In genomic region chr21:37006243-37006520, GRCh38 we compare ENCODE assay signal across 9 cellular contexts. TPM values are rescaled to one million over a fixed set of nuclear protein-coding genes. Genes with fewer than 3 reads are reported as not detected.
DNase-seq lines count a peak whose midpoint lies in the region; TF ChIP-seq lines count a peak whose summit lies in the region.
"Had no signal": no experiment of that assay in that cellular context is flagged by ENCODE, and none has a peak within 500 bp of the region (broad histone marks: within the 10 kb centered on the region; RNA-seq: fewer than 3 reads in every experiment).

No MANE protein-coding gene starts in this region.

- peak overlapping the region; percentile 17 for H3K4me3 Mint-ChIP-seq in activated T-helper 2 cell treated with anti-CD3 and anti-CD28 coated beads, Interferon-gamma antibody, Interleukin-2, Interleukin-4, amounts not matched to agents 10 μg/mL and 5 μg/mL and 100 μg/mL, durations not matched to agents 14 hours and 24 hours and 36 hours (ENCODE audit: low read depth)

- TF ChIP-seq CTCF in spleen (IDR thresholded peaks at IDR 0.05 in 8 of 11, conservative IDR thresholded peaks at IDR 0.05 in 3 of 11) = no peak
- no peak for TF ChIP-seq CTCF in PC-9 (conservative IDR thresholded peaks at IDR 0.05)
- TF ChIP-seq CTCF in GM13977 (IDR thresholded peaks at IDR 0.05; ENCODE audit: extremely low read depth, insufficient read depth, missing control alignments) = no peak

- H3F3A ChIP-seq in PC-9 (ENCODE audit: insufficient read depth, low read depth) = no peaks in the 10 kb centered on the region

- intact Hi-C loops in activated T-helper 2 cell treated with anti-CD3 and anti-CD28 coated beads, Interferon-gamma antibody, Interleukin-2, Interleukin-4, amounts not matched to agents 10 μg/mL and 5 μg/mL and 100 μg/mL, durations not matched to agents 14 hours and 24 hours and 36 hours (cut with micrococcal nuclease) = loop anchor here (5.0 kb wide), 1 partner anchor 39 kb away; the partner anchor contains the start of gene HLCS
- intact Hi-C loops in spleen (cut with DNase I; ENCODE audit: low total_unique reads) (no loop called here), PC-9 (cut with micrococcal nuclease; ENCODE audit: unreplicated experiment) (no loop called here)

- no peak for TF ChIP-seq POLR2A in spleen (IDR thresholded peaks at IDR 0.05)

- POLR2A ChIA-PET in PC-9 (lab: Charles Lee; ENCODE audit: unreplicated experiment) = no interaction called here

- in situ Hi-C loops in GM13977 (cut with MboI; ENCODE audit: low pct_unique_long_range_greater_than_20kb, low sequenced_read_pairs, unreplicated experiment) = no loop called here

- no peak overlapping the region for H3K9ac ChIP-seq in iPS-15b (ENCODE audit: low read depth, low read length)

- no peak overlapping the region for H3K4me2 ChIP-seq in PC-9

- no peaks in the 10 kb centered on the region for H3K9me3 Mint-ChIP-seq in activated T-helper 2 cell treated with anti-CD3 and anti-CD28 coated beads, Interferon-gamma antibody, Interleukin-2, Interleukin-4, amounts not matched to agents 10 μg/mL and 5 μg/mL and 100 μg/mL, durations not matched to agents 14 hours and 24 hours and 36 hours

- peak overlapping the region; percentile 69 for H3K4me3 ChIP-seq in H7 (ENCODE audit: insufficient read depth, low read depth, low read length)
- H3K4me3 ChIP-seq in iPS-15b (ENCODE audit: low read depth, low read length) = peak overlapping the region; percentile 61
- H3K4me3 ChIP-seq in spleen = peak overlapping the region; percentile 8 to 70 (median 46)
- H3K4me3 ChIP-seq in PC-9 = no peak overlapping the region

- H3K36me3 ChIP-seq in H7 (replicated peaks; ENCODE audit: control insufficient read depth, insufficient read depth, low read length) = no peaks in the 10 kb centered on the region
- H3K36me3 ChIP-seq in iPS-15b (ENCODE audit: control insufficient read depth, insufficient read depth, low read length) = no peaks in the 10 kb centered on the region
- H3K36me3 ChIP-seq in spleen = no peaks in the 10 kb centered on the region
- no peaks in the 10 kb centered on the region for H3K36me3 ChIP-seq in PC-9 (ENCODE audit: low read depth)

- H3K4me1 ChIP-seq in iPS-15b (ENCODE audit: control insufficient read depth, insufficient read depth, low read length) (no peaks in the 10 kb centered on the region), spleen (peaks cover 16 to 42% (median 29%) of the 10 kb centered on the region in 6 donors), PC-9 (replicated peaks; ENCODE audit: insufficient read depth) (no peaks in the 10 kb centered on the region)

- H3K9me2 ChIP-seq in PC-9 (ENCODE audit: insufficient read depth) = no peaks in the 10 kb centered on the region

- DNase-seq in H7 = no peak
- DNase-seq in activated T-helper 2 cell treated with anti-CD3 and anti-CD28 coated beads, Interferon-gamma antibody, Interleukin-2, Interleukin-4, amounts not matched to agents 10 μg/mL and 5 μg/mL and 100 μg/mL, durations not matched to agents 14 hours and 24 hours and 36 hours (ENCODE audit: low spot score) = no peak
- no peak for DNase-seq in spleen
- no peak for DNase-seq in PC-9
- DNase-seq in GM13977 (ENCODE audit: low spot score) = no peak
- no peak for DNase-seq in T-helper 2 cell
- DNase-seq in DMS79 treated with DMSO at 0.1 percent for 48 hours (lab: John Stamatoyannopoulos, UW) = no peak
- DNase-seq: NCI-H226 had no signal

- no peaks in the 10 kb centered on the region for H4K20me1 ChIP-seq in PC-9 (ENCODE audit: insufficient read depth)

- H2AFZ ChIP-seq in PC-9 = no peak overlapping the region

- H3K4me1 Mint-ChIP-seq in activated T-helper 2 cell treated with anti-CD3 and anti-CD28 coated beads, Interferon-gamma antibody, Interleukin-2, Interleukin-4, amounts not matched to agents 10 μg/mL and 5 μg/mL and 100 μg/mL, durations not matched to agents 14 hours and 24 hours and 36 hours (ENCODE audit: low read depth) = peaks cover 20% of the 10 kb centered on the region

- H3K27me3 ChIP-seq in H7 (ENCODE audit: control insufficient read depth, insufficient read depth, low read length) (peaks cover 44% of the 10 kb centered on the region), iPS-15b (ENCODE audit: control insufficient read depth, insufficient read depth, low read length) (peaks cover 50% of the 10 kb centered on the region), spleen (replicated peaks in 1 of 7) (peaks cover 0 to 59% (median 40%) of the 10 kb centered on the region in 7 donors), PC-9 (ENCODE audit: insufficient read depth, low read depth) (no peaks in the 10 kb centered on the region)

- H3K27ac ChIP-seq in spleen = no peak overlapping the region
- H3K27ac ChIP-seq in PC-9 = no peak overlapping the region

- H3K27ac Mint-ChIP-seq in activated T-helper 2 cell treated with anti-CD3 and anti-CD28 coated beads, Interferon-gamma antibody, Interleukin-2, Interleukin-4, amounts not matched to agents 10 μg/mL and 5 μg/mL and 100 μg/mL, durations not matched to agents 14 hours and 24 hours and 36 hours = no peak overlapping the region

- no peaks in the 10 kb centered on the region for H3K36me3 Mint-ChIP-seq in activated T-helper 2 cell treated with anti-CD3 and anti-CD28 coated beads, Interferon-gamma antibody, Interleukin-2, Interleukin-4, amounts not matched to agents 10 μg/mL and 5 μg/mL and 100 μg/mL, durations not matched to agents 14 hours and 24 hours and 36 hours (ENCODE audit: low read depth)

- BruUV-seq in PC-9 (replicated peaks; lab: Mats Ljungman, UMichigan) = no TSS peak

- CTCF ChIA-PET in PC-9 (lab: Charles Lee) = no interaction called here

- H3K27me3 Mint-ChIP-seq in activated T-helper 2 cell treated with anti-CD3 and anti-CD28 coated beads, Interferon-gamma antibody, Interleukin-2, Interleukin-4, amounts not matched to agents 10 μg/mL and 5 μg/mL and 100 μg/mL, durations not matched to agents 14 hours and 24 hours and 36 hours (ENCODE audit: low read depth) = peaks cover 34% of the 10 kb centered on the region

- 1 to 2% (median 2%) methylated on average over 17 to 20 of the region's 20 CpGs for WGBS in spleen, 5 donors

- H3K9me3 ChIP-seq in iPS-15b (ENCODE audit: control insufficient read depth, insufficient read depth, low read length) (no peaks in the 10 kb centered on the region), spleen (no peaks in the 10 kb centered on the region), PC-9 (ENCODE audit: insufficient read depth, low read depth) (no peaks in the 10 kb centered on the region)

- no peaks in the 10 kb centered on the region for H3K79me2 ChIP-seq in PC-9 (ENCODE audit: low read depth)

RNA-seq across cellular contexts. Expression of gene RIPPLY3, which starts 0.3 kb away (rescaled TPM):
- 0.52 and 0.94 TPM in 2 replicates for total RNA-seq in H7 (2014; rRNA removed; shearing (Covaris generic))
- 0.21 TPM in 1 of 2 replicates, not detected in the other for total RNA-seq in activated T-helper 2 cell treated with anti-CD3 and anti-CD28 coated beads, Interferon-gamma antibody, Interleukin-2, Interleukin-4, amounts not matched to agents 10 μg/mL and 5 μg/mL and 100 μg/mL, durations not matched to agents 14 hours and 24 hours and 36 hours
- total RNA-seq in spleen = not detected
- under 1 TPM in 1 of 3 donors, not detected in 2; 0.05 TPM for polyA plus RNA-seq in spleen
- 0.17 TPM in 1 of 2 replicates, not detected in the other for total RNA-seq in PC-9 (2021)

RNA-seq across cellular contexts. Expression of gene HLCS, which starts 39.7 kb away (rescaled TPM):
- 13.0 and 14.3 TPM in 2 replicates for total RNA-seq in H7 (2014; rRNA removed; shearing (Covaris generic))
- total RNA-seq in activated T-helper 2 cell treated with anti-CD3 and anti-CD28 coated beads, Interferon-gamma antibody, Interleukin-2, Interleukin-4, amounts not matched to agents 10 μg/mL and 5 μg/mL and 100 μg/mL, durations not matched to agents 14 hours and 24 hours and 36 hours = 17.2 and 18.7 TPM in 2 replicates
- total RNA-seq in spleen = 10 to 100 TPM; 10.1 to 22.8 (median 18.1) TPM
- 1 to 10 TPM; 1.7 to 2.8 (median 1.8) TPM for polyA plus RNA-seq in spleen
- total RNA-seq in PC-9 (2021) = 21.6 and 22.1 TPM in 2 replicates
